ENCODE assay signal across 8 cellular contexts in the genomic region with DNA sequence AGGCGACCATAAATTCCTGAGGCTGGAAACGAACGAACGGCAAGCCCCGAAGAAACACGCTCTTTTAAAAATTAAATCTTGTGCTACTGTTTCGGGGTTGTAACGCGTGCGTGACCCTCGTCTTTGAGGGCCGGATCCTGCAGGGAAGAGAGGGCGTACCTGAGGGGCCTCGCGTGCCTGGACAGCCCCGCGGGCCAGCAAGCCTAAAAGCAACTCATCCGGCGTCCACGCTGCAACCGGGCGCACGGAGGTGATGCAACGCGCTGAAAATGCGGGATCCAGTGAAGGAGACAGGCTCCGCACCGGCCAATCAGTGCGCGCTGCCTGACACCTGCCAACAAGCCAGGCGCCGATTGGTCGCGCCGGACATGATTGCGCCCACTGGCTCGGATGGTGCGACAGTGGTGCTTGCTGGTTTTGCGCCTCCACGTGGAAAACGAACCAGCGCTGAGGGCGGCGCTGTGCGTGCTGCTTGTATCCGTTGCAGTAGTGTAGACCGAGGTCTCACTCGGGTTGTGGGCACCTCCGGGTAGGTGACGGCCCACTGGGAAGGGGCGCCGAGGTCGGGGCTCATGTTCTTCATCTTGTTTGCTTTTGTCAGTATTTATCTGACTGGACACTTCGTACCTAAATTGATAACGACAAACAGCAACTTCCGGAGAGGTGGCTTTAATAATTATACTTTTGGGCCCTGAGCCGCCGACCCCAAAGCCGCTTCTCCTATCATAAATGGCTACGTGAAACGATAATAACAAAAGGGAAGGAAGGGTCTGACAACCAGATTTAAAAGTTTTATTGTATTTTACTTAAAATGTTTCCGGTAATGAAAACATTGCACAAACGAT.
DNase-seq lines count a peak whose midpoint lies in the region; ATAC-seq lines count a peak whose summit lies in the region.

A gene (minus strand): TSS at position 246 of the 845 bp plus-strand sequence. CDS start 4,278 bp downstream, outside the sequence.

- no peaks in the 10 kb centered on the region for H3K27me3 Mint-ChIP-seq in central memory CD8-positive, alpha-beta T cell

- peaks cover 40% of the 10 kb centered on the region for H3K4me1 Mint-ChIP-seq in central memory CD8-positive, alpha-beta T cell

- peak within 1 kb of the TSS; percentile 97 for H3K4me3 Mint-ChIP-seq in central memory CD8-positive, alpha-beta T cell

- H3K36me3 Mint-ChIP-seq in central memory CD8-positive, alpha-beta T cell (ENCODE audit: insufficient read depth) = peaks cover 31% of the 10 kb centered on the region

- ATAC-seq in GM19035 (IDR thresholded peaks at IDR 0.05; ENCODE audit: unreplicated experiment) (peak; percentile 95), HG03354 (IDR thresholded peaks at IDR 0.05; ENCODE audit: poor library complexity, severe bottlenecking, unreplicated experiment) (peak; percentile 95)
- peak; percentile 99 for ATAC-seq in central memory CD8-positive, alpha-beta T cell (replicated peaks; ENCODE audit: extremely low read depth, poor library complexity, severe bottlenecking)

- no peaks in the 10 kb centered on the region for H3K9me3 Mint-ChIP-seq in central memory CD8-positive, alpha-beta T cell

- DNase-seq in AML-193 (lab: John Stamatoyannopoulos, UW) (peak; percentile 92), NCI-H446 (lab: John Stamatoyannopoulos, UW) (peak; percentile 83 to 96), iris pigment epithelial cell (ENCODE audit: low read depth) (peak; percentile 98)
- DNase-seq in activated CD4-positive, CD25-positive, alpha-beta regulatory T cell treated with anti-CD3 and anti-CD28 coated beads, Interleukin-2, amount 50 U/mL, for 16 hours (ENCODE audit: low read depth, low spot score) = peak; percentile 99
- peak; percentile 99 to 100 for DNase-seq in central memory CD8-positive, alpha-beta T cell (ENCODE audit: low spot score in 2 of 2)
- DNase-seq in stimulated activated CD4-positive, alpha-beta T cell treated with anti-CD3 and anti-CD28 coated beads, Interleukin-12 subunit alpha, Interleukin-12 subunit beta, amount 100 ng/mL, for 24 hours (ENCODE audit: low read depth in 2 of 2) = peak; percentile 100

- peak within 1 kb of the TSS; percentile 97 for H3K27ac Mint-ChIP-seq in central memory CD8-positive, alpha-beta T cell (ENCODE audit: low read depth)

Comparison
In these comparisons a context has a peak if more than half of its experiments do, and no peak if none do; other contexts are left out.
1. Peak in every context shown above with its lines: DNase-seq and ATAC-seq.